Comparison of ENCODE assay signal across 8 cellular contexts in genomic region chr17:73429440-73430164, GRCh38.
A peak's percentile ranks its signal among the peaks of the same experiment; 100 is the strongest.
DNase-seq lines count a peak whose midpoint lies in the region; ATAC-seq and TF ChIP-seq lines count a peak whose summit lies in the region.

No MANE protein-coding gene starts in this region.

- H3K9me3 Mint-ChIP-seq in H9 (no peaks in the 10 kb centered on the region), glutamatergic neuron (ENCODE audit: unreplicated experiment) (peaks cover 3% of the 10 kb centered on the region)
- no peaks in the 10 kb centered on the region for H3K9me3 Mint-ChIP-seq in activated naive CD4-positive, alpha-beta T cell treated with anti-CD3 and anti-CD28 coated beads for 36 hours

- peak; percentile 70 for DNase-seq in DMS153 (lab: John Stamatoyannopoulos, UW)
- peak; percentile 91 for DNase-seq in H9
- peak; percentile 63 for DNase-seq in NCI-H1105 (lab: John Stamatoyannopoulos, UW)
- DNase-seq in SK-N-SH = peak; percentile 96
- DNase-seq in activated naive CD4-positive, alpha-beta T cell treated with anti-CD3 and anti-CD28 coated beads for 36 hours = peak; percentile 93
- DNase-seq in glutamatergic neuron = peak; percentile 96
- peak; percentile 72 for DNase-seq in pons (ENCODE audit: low spot score)
- peak; percentile 88 to 91 for DNase-seq in upper lobe of left lung

- H3T11ph ChIP-seq in H9 (ENCODE audit: low read length) = no peak overlapping the region

- H3K27me3 Mint-ChIP-seq in H9 (ENCODE audit: low read depth) (no peaks in the 10 kb centered on the region), glutamatergic neuron (ENCODE audit: unreplicated experiment) (peaks cover 8% of the 10 kb centered on the region)
- H3K27me3 Mint-ChIP-seq in activated naive CD4-positive, alpha-beta T cell treated with anti-CD3 and anti-CD28 coated beads for 36 hours (ENCODE audit: low read depth) = no peaks in the 10 kb centered on the region

- H3F3A ChIP-seq in SK-N-SH (replicated peaks; ENCODE audit: insufficient read depth) = no peaks in the 10 kb centered on the region

- CTCF ChIA-PET in SK-N-SH (lab: Yijun Ruan, JAX) = interaction anchor here (0.7 to 8.7 kb wide), 118 partner anchors 9 to 873 kb away, joined by 3 to 118 read pairs (median 6); partner anchors contain the start of gene SDK2
- CTCF ChIA-PET in activated naive CD4-positive, alpha-beta T cell treated with anti-CD3 and anti-CD28 coated beads for 36 hours (lab: Charles Lee) = interaction anchor here (0.6 to 3.3 kb wide), 34 partner anchors 8 to 751 kb away, joined by 3 to 42 read pairs (median 3); no protein-coding TSS in a partner anchor

- no peak overlapping the region for H4K5ac ChIP-seq in H9 (ENCODE audit: insufficient read length, low read depth, low read length)

- no peak overlapping the region for H3K23ac ChIP-seq in H9 (ENCODE audit: insufficient read length, low read depth, low read length)

- H3K27me3 ChIP-seq in H9 (ENCODE audit: insufficient read depth, low read length) (no peaks in the 10 kb centered on the region), SK-N-SH (ENCODE audit: insufficient read depth) (no peaks in the 10 kb centered on the region), upper lobe of left lung (no peaks in the 10 kb centered on the region)

- H2AFZ ChIP-seq in H9 (ENCODE audit: low read length) (no peak overlapping the region), SK-N-SH (ENCODE audit: low read depth) (peak overlapping the region; percentile 54; the same call in 1 of the 2 replicates)

- H3K4me1 ChIP-seq in H9 (ENCODE audit: insufficient read depth, low read length) (no peaks in the 10 kb centered on the region), SK-N-SH (ENCODE audit: control insufficient read depth in 1 of 2, insufficient read depth in 2 of 2, low read depth in 1 of 2, low read length in 1 of 2) (peaks cover 0 to 12% of the 10 kb centered on the region in 2 experiments; a peak in 1 of 4 replicates), upper lobe of left lung (peaks cover 0 to 12% (median 9%) of the 10 kb centered on the region in 4 donors)

- TF ChIP-seq EP300 in SK-N-SH (IDR thresholded peaks at IDR 0.05; ENCODE audit: borderline replicate concordance in 1 of 2, low read depth in 1 of 2, low read length in 1 of 2) = peak in 1 of 2 experiments; percentile 24; a peak in 1 of 4 replicates
- TF ChIP-seq EP300 in upper lobe of left lung (IDR thresholded peaks at IDR 0.05) = no peak

- H3K4me2 ChIP-seq in H9 (ENCODE audit: insufficient read depth, insufficient read length, low read length) (no peak overlapping the region), SK-N-SH (peak overlapping the region; percentile 57; the same call in 1 of the 2 replicates)

- H3K27ac Mint-ChIP-seq in H9 (no peak overlapping the region; a peak in 1 of 7 replicates), glutamatergic neuron (ENCODE audit: unreplicated experiment) (no peak overlapping the region)
- no peak overlapping the region for H3K27ac Mint-ChIP-seq in activated naive CD4-positive, alpha-beta T cell treated with anti-CD3 and anti-CD28 coated beads for 36 hours

- no peak overlapping the region for H3K14ac ChIP-seq in H9 (ENCODE audit: insufficient read depth, low read length)

- WGBS in H9 (ENCODE audit: extremely low coverage, insufficient read length, low lambda C conversion rate) = no CpG with 5 or more reads among the region's 14 CpGs
- 24% methylated on average over 14 of the region's 14 CpGs for WGBS in SK-N-SH (ENCODE audit: low lambda C conversion rate)
- 27% methylated on average over 8 to 14 of the region's 14 CpGs for WGBS in upper lobe of left lung, 2 donors

- H3K23me2 ChIP-seq in H9 (ENCODE audit: insufficient read length, low read depth, low read length, poor library complexity, severe bottlenecking) = no peaks in the 10 kb centered on the region

- intact Hi-C loops in activated naive CD4-positive, alpha-beta T cell treated with anti-CD3 and anti-CD28 coated beads for 36 hours (cut with micrococcal nuclease) = loop anchor here (1.0 to 5.0 kb wide), 7 partner anchors 163 to 747 kb away; no protein-coding TSS in a partner anchor

- peaks cover 0 to 5% (median 0%) of the 10 kb centered on the region in 3 experiments; a peak in 1 of 7 replicates for H3K36me3 Mint-ChIP-seq in H9 (ENCODE audit: insufficient read depth in 1 of 3, low read depth in 3 of 3)
- H3K36me3 Mint-ChIP-seq in activated naive CD4-positive, alpha-beta T cell treated with anti-CD3 and anti-CD28 coated beads for 36 hours (ENCODE audit: low read depth) = no peaks in the 10 kb centered on the region
- no peaks in the 10 kb centered on the region for H3K36me3 Mint-ChIP-seq in glutamatergic neuron (ENCODE audit: unreplicated experiment)

- H2BK120ac ChIP-seq in H9 (ENCODE audit: low read depth, low read length, poor library complexity, severe bottlenecking) = no peak overlapping the region

- H3K9me3 ChIP-seq in H9 (ENCODE audit: control insufficient read depth, low read depth, low read length) (no peaks in the 10 kb centered on the region), SK-N-SH (no peaks in the 10 kb centered on the region), upper lobe of left lung (no peaks in the 10 kb centered on the region)

- H3K9me2 ChIP-seq in SK-N-SH = no peaks in the 10 kb centered on the region

- H4K20me1 ChIP-seq in H9 (ENCODE audit: control insufficient read depth, insufficient read depth, insufficient read length) (no peaks in the 10 kb centered on the region), SK-N-SH (ENCODE audit: insufficient read depth) (no peaks in the 10 kb centered on the region)

- H3K27ac ChIP-seq in H9 (ENCODE audit: insufficient read length, low read depth, low read length) (no peak overlapping the region), SK-N-SH (ENCODE audit: low read depth in 2 of 2, low read length in 1 of 2) (no peak overlapping the region), upper lobe of left lung (no peak overlapping the region)

- no peak overlapping the region for H3K56ac ChIP-seq in H9 (ENCODE audit: insufficient read length, low read depth, low read length)

- H3K4me1 Mint-ChIP-seq in H9 = peaks cover 11 to 15% of the 10 kb centered on the region in 2 experiments
- peaks cover 3% of the 10 kb centered on the region for H3K4me1 Mint-ChIP-seq in activated naive CD4-positive, alpha-beta T cell treated with anti-CD3 and anti-CD28 coated beads for 36 hours (ENCODE audit: low read depth)
- H3K4me1 Mint-ChIP-seq in glutamatergic neuron (ENCODE audit: low read depth, unreplicated experiment) = peaks cover 18% of the 10 kb centered on the region

- TF ChIP-seq POLR2A in upper lobe of left lung (IDR thresholded peaks at IDR 0.05) = no peak

- H3K79me1 ChIP-seq in H9 (ENCODE audit: insufficient read depth, low read depth, low read length, poor library complexity, severe bottlenecking) = no peaks in the 10 kb centered on the region

- H3K79me2 ChIP-seq in H9 (ENCODE audit: insufficient read depth, low read length) (no peaks in the 10 kb centered on the region), SK-N-SH (ENCODE audit: insufficient read depth) (no peaks in the 10 kb centered on the region)

- H3K4me3 Mint-ChIP-seq in H9 (no peak overlapping the region), glutamatergic neuron (ENCODE audit: unreplicated experiment) (no peak overlapping the region)
- no peak overlapping the region for H3K4me3 Mint-ChIP-seq in activated naive CD4-positive, alpha-beta T cell treated with anti-CD3 and anti-CD28 coated beads for 36 hours

- H4K8ac ChIP-seq in H9 (replicated peaks; ENCODE audit: insufficient read length, low read depth, low read length) = no peak overlapping the region

- no peak overlapping the region for H2BK12ac ChIP-seq in H9 (ENCODE audit: insufficient read length, low read depth, low read length)

- no peak overlapping the region for H3K4ac ChIP-seq in H9 (ENCODE audit: low read depth, low read length)

- H3K18ac ChIP-seq in H9 (ENCODE audit: insufficient read length, low read depth, low read length) = no peak overlapping the region

- no peak overlapping the region for H2BK20ac ChIP-seq in H9 (ENCODE audit: low read depth, low read length, poor library complexity, severe bottlenecking)

- TF ChIP-seq RAD21 in SK-N-SH (IDR thresholded peaks at IDR 0.05; ENCODE audit: low read length) = peak; percentile 100

- H3K36me3 ChIP-seq in SK-N-SH (replicated peaks in 1 of 2; ENCODE audit: control insufficient read depth in 1 of 2, insufficient read depth in 2 of 2, low read length in 1 of 2) (no peaks in the 10 kb centered on the region), upper lobe of left lung (no peaks in the 10 kb centered on the region)

- H3K9ac ChIP-seq in H9 (ENCODE audit: extremely low read depth, insufficient read length, low read length) (no peak overlapping the region), SK-N-SH (no peak overlapping the region)

- no peak overlapping the region for H4K91ac ChIP-seq in H9 (ENCODE audit: insufficient read length, low read depth, low read length)

- H2BK5ac ChIP-seq in H9 (ENCODE audit: insufficient read length, low read length) = no peak overlapping the region

- no peak overlapping the region for H2AK5ac ChIP-seq in H9 (ENCODE audit: insufficient read length, low read length)

- H2BK15ac ChIP-seq in H9 (ENCODE audit: low read depth, low read length) = no peak overlapping the region

- POLR2A ChIA-PET in SK-N-SH (lab: Yijun Ruan, JAX) = interaction anchor here (0.7 kb wide), 1 partner anchor 171 kb away, joined by 3 read pairs; no protein-coding TSS in a partner anchor

- peak; percentile 98 for TF ChIP-seq CTCF in H9 (conservative IDR thresholded peaks at IDR 0.05)
- TF ChIP-seq CTCF in SK-N-SH (IDR thresholded peaks at IDR 0.05) = peak; percentile 100
- peak; percentile 98 for TF ChIP-seq CTCF in glutamatergic neuron (IDR thresholded peaks at IDR 0.05; ENCODE audit: partially characterized antibody, unreplicated experiment)
- peak; percentile 85 to 94 (median 92) for TF ChIP-seq CTCF in upper lobe of left lung (IDR thresholded peaks at IDR 0.05)

- peak; percentile 91 to 95 for ATAC-seq in upper lobe of left lung (ENCODE audit: low FRiP score in 2 of 2)

- H3K4me3 ChIP-seq in SK-N-SH (ENCODE audit: low read depth in 2 of 2, low read length in 1 of 2) (peak overlapping the region in 1 of 2 experiments; percentile 18; a peak in 1 of 4 replicates), upper lobe of left lung (no peak overlapping the region)

TF ChIP-seq in SK-N-SH, 30 proteins besides CTCF, POLR2A, EP300 and RAD21 (continues in another document):
- 0 out of 2 replicates have a peak, but pooled peaks have one; percentile 28 for TF ChIP-seq MXI1 (IDR thresholded peaks at IDR 0.05; ENCODE audit: low read depth, low read length)
- peak; percentile 52; the same call in 1 of the 2 replicates for TF ChIP-seq RCOR1 (IDR thresholded peaks at IDR 0.05; ENCODE audit: low read length)
- no peak for TF ChIP-seq TAF1 (IDR thresholded peaks at IDR 0.05; ENCODE audit: borderline replicate concordance, low read depth, low read length)
- TF ChIP-seq, protein P1, sequence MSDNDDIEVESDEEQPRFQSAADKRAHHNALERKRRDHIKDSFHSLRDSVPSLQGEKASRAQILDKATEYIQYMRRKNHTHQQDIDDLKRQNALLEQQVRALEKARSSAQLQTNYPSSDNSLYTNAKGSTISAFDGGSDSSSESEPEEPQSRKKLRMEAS (IDR thresholded peaks at IDR 0.05; ENCODE audit: low read depth) = no peak
- peak; percentile 98 for TF ChIP-seq SMC3 (IDR thresholded peaks at IDR 0.05; ENCODE audit: low read depth, low read length)
- peak; percentile 78 for TF ChIP-seq YY1 (IDR thresholded peaks at IDR 0.05; ENCODE audit: low read depth)
- peak; percentile 65 for TF ChIP-seq CHD2 (IDR thresholded peaks at IDR 0.05; ENCODE audit: low read length, partially characterized antibody)
